In the genomic region with DNA sequence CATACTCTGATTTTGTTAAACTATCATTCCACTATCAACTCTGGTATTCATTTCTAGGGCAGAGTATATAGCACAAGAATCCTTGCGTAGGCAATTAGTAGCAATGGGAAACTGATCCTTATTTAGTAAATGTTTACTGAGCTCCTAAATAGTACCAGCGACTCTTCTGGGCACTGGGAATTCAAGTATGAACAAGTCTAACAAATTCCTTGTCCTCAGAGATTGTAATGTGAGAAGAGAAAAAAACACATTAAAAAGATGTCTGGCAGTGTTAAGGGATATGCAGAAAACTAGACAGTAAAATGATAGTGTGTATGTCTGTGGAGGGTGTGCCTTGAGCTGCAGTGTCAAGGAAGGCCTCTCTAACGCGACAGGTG, we compare ENCODE assay signal across 8 cellular contexts. TPM values are rescaled to one million over a fixed set of nuclear protein-coding genes. Genes with fewer than 3 reads are reported as not detected.
A peak's percentile ranks its signal among the peaks of the same experiment; 100 is the strongest.
DNase-seq lines count a peak whose midpoint lies in the region.

No MANE protein-coding gene starts in this region.

- H3K4me3 ChIP-seq in iPS-20b (ENCODE audit: low read length): peak overlapping the region; percentile 86

- H3K9me3 ChIP-seq in iPS-20b (ENCODE audit: insufficient read depth, low read depth, low read length): no peaks in the 10 kb centered on the region

- peak overlapping the region; percentile 90 for H3K9ac ChIP-seq in iPS-20b (ENCODE audit: low read depth, low read length)

- H3K27ac ChIP-seq in iPS-20b (ENCODE audit: low read length) (no peak overlapping the region), temporal lobe (ENCODE audit: low read depth, low read length) (peak overlapping the region; percentile 39)

- DNase-seq in T-helper 1 cell (no peak), NCI-H446 treated with DMSO at 0.1 percent for 48 hours (lab: John Stamatoyannopoulos, UW) (no peak), globus pallidus (ENCODE audit: low spot score) (no peak)
- DNase-seq in activated T-helper 1 cell treated with anti-CD3 and anti-CD28 coated beads, Interleukin-12 subunit alpha, Interleukin-12 subunit beta, Interleukin-2, Interleukin-4 antibody, amounts not matched to agents 30 ng/mL and 10 ng/mL and 1 ng/mL, durations not matched to agents 14 hours and 24 hours and 36 hours (ENCODE audit: low spot score): no peak
- no peak for DNase-seq in stimulated activated CD4-positive, alpha-beta T cell treated with anti-CD3 and anti-CD28 coated beads, Interleukin-4, amount 100 ng/mL, for 1 hour

- H3K27me3 ChIP-seq in iPS-20b (ENCODE audit: insufficient read depth, low read length): no peaks in the 10 kb centered on the region; the same call in 1 of the 2 replicates

- H3K27ac Mint-ChIP-seq in T-helper 1 cell treated with Interleukin-12 subunit alpha and Interleukin-12 subunit beta and Interleukin-4 antibody, amounts not matched to agents 30 μg/mL and 1 μg/mL, for 36 hours: peak overlapping the region; percentile 53
- peak overlapping the region; percentile 77 for H3K27ac Mint-ChIP-seq in activated T-helper 1 cell treated with anti-CD3 and anti-CD28 coated beads, Interleukin-12 subunit alpha, Interleukin-12 subunit beta, Interleukin-2, Interleukin-4 antibody, amounts not matched to agents 30 ng/mL and 10 ng/mL and 1 ng/mL, durations not matched to agents 14 hours and 24 hours and 36 hours

- peaks cover 14% of the 10 kb centered on the region for H3K4me1 ChIP-seq in iPS-20b (ENCODE audit: insufficient read depth, low read length)

- intact Hi-C loops in activated T-helper 1 cell treated with anti-CD3 and anti-CD28 coated beads, Interleukin-12 subunit alpha, Interleukin-12 subunit beta, Interleukin-2, Interleukin-4 antibody, amounts not matched to agents 30 ng/mL and 10 ng/mL and 1 ng/mL, durations not matched to agents 14 hours and 24 hours and 36 hours (cut with micrococcal nuclease): loop anchor here (1.0 to 10.0 kb wide), 6 partner anchors 25 to 929 kb away; partner anchors contain the start of gene SPC25

- H3K9me3 Mint-ChIP-seq in T-helper 1 cell treated with Interleukin-12 subunit alpha and Interleukin-12 subunit beta and Interleukin-4 antibody, amounts not matched to agents 30 μg/mL and 1 μg/mL, for 36 hours: no peaks in the 10 kb centered on the region
- H3K9me3 Mint-ChIP-seq in activated T-helper 1 cell treated with anti-CD3 and anti-CD28 coated beads, Interleukin-12 subunit alpha, Interleukin-12 subunit beta, Interleukin-2, Interleukin-4 antibody, amounts not matched to agents 30 ng/mL and 10 ng/mL and 1 ng/mL, durations not matched to agents 14 hours and 24 hours and 36 hours: no peaks in the 10 kb centered on the region

- peak overlapping the region; percentile 81 for H3K4me3 Mint-ChIP-seq in T-helper 1 cell treated with Interleukin-12 subunit alpha and Interleukin-12 subunit beta and Interleukin-4 antibody, amounts not matched to agents 30 μg/mL and 1 μg/mL, for 36 hours
- H3K4me3 Mint-ChIP-seq in activated T-helper 1 cell treated with anti-CD3 and anti-CD28 coated beads, Interleukin-12 subunit alpha, Interleukin-12 subunit beta, Interleukin-2, Interleukin-4 antibody, amounts not matched to agents 30 ng/mL and 10 ng/mL and 1 ng/mL, durations not matched to agents 14 hours and 24 hours and 36 hours: peak overlapping the region; percentile 93

- peaks cover 21% of the 10 kb centered on the region for H3K36me3 ChIP-seq in iPS-20b (ENCODE audit: insufficient read depth, low read depth, low read length)

- peaks cover 17% of the 10 kb centered on the region for H3K36me3 Mint-ChIP-seq in T-helper 1 cell treated with Interleukin-12 subunit alpha and Interleukin-12 subunit beta and Interleukin-4 antibody, amounts not matched to agents 30 μg/mL and 1 μg/mL, for 36 hours (ENCODE audit: low read depth)
- peaks cover 22% of the 10 kb centered on the region for H3K36me3 Mint-ChIP-seq in activated T-helper 1 cell treated with anti-CD3 and anti-CD28 coated beads, Interleukin-12 subunit alpha, Interleukin-12 subunit beta, Interleukin-2, Interleukin-4 antibody, amounts not matched to agents 30 ng/mL and 10 ng/mL and 1 ng/mL, durations not matched to agents 14 hours and 24 hours and 36 hours (ENCODE audit: low read depth)

- H3K27me3 Mint-ChIP-seq in T-helper 1 cell treated with Interleukin-12 subunit alpha and Interleukin-12 subunit beta and Interleukin-4 antibody, amounts not matched to agents 30 μg/mL and 1 μg/mL, for 36 hours (ENCODE audit: low read depth): no peaks in the 10 kb centered on the region
- H3K27me3 Mint-ChIP-seq in activated T-helper 1 cell treated with anti-CD3 and anti-CD28 coated beads, Interleukin-12 subunit alpha, Interleukin-12 subunit beta, Interleukin-2, Interleukin-4 antibody, amounts not matched to agents 30 ng/mL and 10 ng/mL and 1 ng/mL, durations not matched to agents 14 hours and 24 hours and 36 hours (ENCODE audit: insufficient read depth): no peaks in the 10 kb centered on the region

- peaks cover 46% of the 10 kb centered on the region for H3K4me1 Mint-ChIP-seq in T-helper 1 cell treated with Interleukin-12 subunit alpha and Interleukin-12 subunit beta and Interleukin-4 antibody, amounts not matched to agents 30 μg/mL and 1 μg/mL, for 36 hours (ENCODE audit: low read depth)
- H3K4me1 Mint-ChIP-seq in activated T-helper 1 cell treated with anti-CD3 and anti-CD28 coated beads, Interleukin-12 subunit alpha, Interleukin-12 subunit beta, Interleukin-2, Interleukin-4 antibody, amounts not matched to agents 30 ng/mL and 10 ng/mL and 1 ng/mL, durations not matched to agents 14 hours and 24 hours and 36 hours (ENCODE audit: low read depth): peaks cover 54% of the 10 kb centered on the region

RNA-seq across cellular contexts. Expression of gene METTL5, which starts 0.7 kb away (rescaled TPM):
- 92.0 and 92.1 TPM in 2 replicates for total RNA-seq in activated T-helper 1 cell treated with anti-CD3 and anti-CD28 coated beads, Interleukin-12 subunit alpha, Interleukin-12 subunit beta, Interleukin-2, Interleukin-4 antibody, amounts not matched to agents 30 ng/mL and 10 ng/mL and 1 ng/mL, durations not matched to agents 14 hours and 24 hours and 36 hours
- total RNA-seq in temporal lobe: 29.7 TPM

RNA-seq across cellular contexts. Expression of gene UBR3, which starts 3.3 kb away (rescaled TPM):
- 29.6 and 31.4 TPM in 2 replicates for total RNA-seq in activated T-helper 1 cell treated with anti-CD3 and anti-CD28 coated beads, Interleukin-12 subunit alpha, Interleukin-12 subunit beta, Interleukin-2, Interleukin-4 antibody, amounts not matched to agents 30 ng/mL and 10 ng/mL and 1 ng/mL, durations not matched to agents 14 hours and 24 hours and 36 hours
- total RNA-seq in temporal lobe: 94.9 TPM

RNA-seq across cellular contexts. Expression of gene SSB, which starts 25.3 kb away (rescaled TPM):
- total RNA-seq in activated T-helper 1 cell treated with anti-CD3 and anti-CD28 coated beads, Interleukin-12 subunit alpha, Interleukin-12 subunit beta, Interleukin-2, Interleukin-4 antibody, amounts not matched to agents 30 ng/mL and 10 ng/mL and 1 ng/mL, durations not matched to agents 14 hours and 24 hours and 36 hours: 101 and 107 TPM in 2 replicates
- total RNA-seq in temporal lobe: 73.5 TPM
